ENCODE assay signal across 1 cellular context in the genomic region with DNA sequence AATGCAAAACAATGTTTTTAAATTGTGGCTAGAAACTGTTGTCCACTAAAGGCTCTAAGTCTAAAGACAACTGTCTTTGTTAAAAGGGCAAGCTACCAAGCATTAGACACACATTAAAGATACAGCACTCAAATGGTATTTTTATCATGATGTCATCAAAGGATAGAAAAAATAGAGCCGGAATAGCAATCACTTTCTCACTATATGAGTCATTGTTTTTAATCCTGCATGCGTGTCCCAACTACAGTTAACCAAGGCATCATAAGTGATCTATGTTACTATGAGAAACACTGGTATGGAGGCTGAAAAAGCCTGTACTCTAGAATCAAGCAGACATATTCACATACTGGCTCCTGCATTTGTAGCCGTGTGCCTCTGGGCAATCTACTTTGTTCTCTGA.
A peak's percentile ranks its signal among the peaks of the same experiment; 100 is the strongest.
TF ChIP-seq lines count a peak whose summit lies in the region.

No MANE protein-coding gene starts in this region.

TF ChIP-seq in HEK293, 187 proteins besides CTCF, POLR2A, EP300 and RAD21 (continued from another document and continues in another):
- TF ChIP-seq KLF9 (tag by site-specific recombination; IDR thresholded peaks at IDR 0.05; ENCODE audit: low read depth) = no peak
- no peak for TF ChIP-seq SCRT1 (tag by site-specific recombination; IDR thresholded peaks at IDR 0.05; ENCODE audit: borderline replicate concordance)
- no peak for TF ChIP-seq ZNF626 (tag by site-specific recombination; IDR thresholded peaks at IDR 0.05)
- no peak for TF ChIP-seq GLI2 (tag by site-specific recombination; IDR thresholded peaks at IDR 0.05; ENCODE audit: borderline replicate concordance, low read depth)
- TF ChIP-seq, protein P1, sequence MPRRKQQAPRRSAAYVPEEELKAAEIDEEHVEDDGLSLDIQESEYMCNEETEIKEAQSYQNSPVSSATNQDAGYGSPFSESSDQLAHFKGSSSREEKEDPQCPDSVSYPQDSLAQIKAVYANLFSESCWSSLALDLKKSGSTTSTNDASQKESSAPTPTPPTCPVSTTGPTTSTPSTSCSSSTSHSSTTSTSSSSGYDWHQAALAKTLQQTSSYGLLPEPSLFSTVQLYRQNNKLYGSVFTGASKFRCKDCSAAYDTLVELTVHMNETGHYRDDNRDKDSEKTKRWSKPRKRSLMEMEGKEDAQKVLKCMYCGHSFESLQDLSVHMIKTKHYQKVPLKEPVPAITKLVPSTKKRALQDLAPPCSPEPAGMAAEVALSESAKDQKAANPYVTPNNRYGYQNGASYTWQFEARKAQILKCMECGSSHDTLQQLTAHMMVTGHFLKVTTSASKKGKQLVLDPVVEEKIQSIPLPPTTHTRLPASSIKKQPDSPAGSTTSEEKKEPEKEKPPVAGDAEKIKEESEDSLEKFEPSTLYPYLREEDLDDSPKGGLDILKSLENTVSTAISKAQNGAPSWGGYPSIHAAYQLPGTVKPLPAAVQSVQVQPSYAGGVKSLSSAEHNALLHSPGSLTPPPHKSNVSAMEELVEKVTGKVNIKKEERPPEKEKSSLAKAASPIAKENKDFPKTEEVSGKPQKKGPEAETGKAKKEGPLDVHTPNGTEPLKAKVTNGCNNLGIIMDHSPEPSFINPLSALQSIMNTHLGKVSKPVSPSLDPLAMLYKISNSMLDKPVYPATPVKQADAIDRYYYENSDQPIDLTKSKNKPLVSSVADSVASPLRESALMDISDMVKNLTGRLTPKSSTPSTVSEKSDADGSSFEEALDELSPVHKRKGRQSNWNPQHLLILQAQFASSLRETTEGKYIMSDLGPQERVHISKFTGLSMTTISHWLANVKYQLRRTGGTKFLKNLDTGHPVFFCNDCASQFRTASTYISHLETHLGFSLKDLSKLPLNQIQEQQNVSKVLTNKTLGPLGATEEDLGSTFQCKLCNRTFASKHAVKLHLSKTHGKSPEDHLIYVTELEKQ (tag by site-specific recombination; IDR thresholded peaks at IDR 0.05; ENCODE audit: borderline replicate concordance) = peak; percentile 31; the same call in 1 of the 2 replicates
- no peak for TF ChIP-seq ZNF2 (tag by site-specific recombination; IDR thresholded peaks at IDR 0.05)
- TF ChIP-seq PRDM1 (tag by site-specific recombination; IDR thresholded peaks at IDR 0.05) = peak; percentile 50; the same call in 1 of the 2 replicates
- TF ChIP-seq ZNF146 (tag by site-specific recombination; IDR thresholded peaks at IDR 0.05) = no peak
- no peak for TF ChIP-seq ZNF157 (tag by site-specific recombination; IDR thresholded peaks at IDR 0.05)
- no peak for TF ChIP-seq SALL2 (tag by site-specific recombination; IDR thresholded peaks at IDR 0.05; ENCODE audit: borderline replicate concordance)
- TF ChIP-seq ZNF10 (tag by site-specific recombination; IDR thresholded peaks at IDR 0.05) = no peak
- TF ChIP-seq ZNF777 (tag by site-specific recombination; IDR thresholded peaks at IDR 0.05; ENCODE audit: borderline replicate concordance) = no peak
- TF ChIP-seq EGR2 (tag by site-specific recombination; IDR thresholded peaks at IDR 0.05; ENCODE audit: low read depth) = no peak
- TF ChIP-seq, protein P2, sequence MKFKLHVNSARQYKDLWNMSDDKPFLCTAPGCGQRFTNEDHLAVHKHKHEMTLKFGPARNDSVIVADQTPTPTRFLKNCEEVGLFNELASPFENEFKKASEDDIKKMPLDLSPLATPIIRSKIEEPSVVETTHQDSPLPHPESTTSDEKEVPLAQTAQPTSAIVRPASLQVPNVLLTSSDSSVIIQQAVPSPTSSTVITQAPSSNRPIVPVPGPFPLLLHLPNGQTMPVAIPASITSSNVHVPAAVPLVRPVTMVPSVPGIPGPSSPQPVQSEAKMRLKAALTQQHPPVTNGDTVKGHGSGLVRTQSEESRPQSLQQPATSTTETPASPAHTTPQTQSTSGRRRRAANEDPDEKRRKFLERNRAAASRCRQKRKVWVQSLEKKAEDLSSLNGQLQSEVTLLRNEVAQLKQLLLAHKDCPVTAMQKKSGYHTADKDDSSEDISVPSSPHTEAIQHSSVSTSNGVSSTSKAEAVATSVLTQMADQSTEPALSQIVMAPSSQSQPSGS (tag by site-specific recombination; IDR thresholded peaks at IDR 0.05; ENCODE audit: low read depth) = peak; percentile 96
- TF ChIP-seq ZNF133 (tag by site-specific recombination; IDR thresholded peaks at IDR 0.05) = no peak
- TF ChIP-seq ZNF701 (tag by site-specific recombination; IDR thresholded peaks at IDR 0.05) = no peak
- TF ChIP-seq ZNF140 (tag by site-specific recombination; IDR thresholded peaks at IDR 0.05) = peak; percentile 91; the same call in 1 of the 2 replicates
- no peak for TF ChIP-seq ZNF791 (tag by site-specific recombination; IDR thresholded peaks at IDR 0.05)
- no peak for TF ChIP-seq KLF7 (tag by site-specific recombination; IDR thresholded peaks at IDR 0.05; ENCODE audit: borderline replicate concordance)
- TF ChIP-seq, protein P3, sequence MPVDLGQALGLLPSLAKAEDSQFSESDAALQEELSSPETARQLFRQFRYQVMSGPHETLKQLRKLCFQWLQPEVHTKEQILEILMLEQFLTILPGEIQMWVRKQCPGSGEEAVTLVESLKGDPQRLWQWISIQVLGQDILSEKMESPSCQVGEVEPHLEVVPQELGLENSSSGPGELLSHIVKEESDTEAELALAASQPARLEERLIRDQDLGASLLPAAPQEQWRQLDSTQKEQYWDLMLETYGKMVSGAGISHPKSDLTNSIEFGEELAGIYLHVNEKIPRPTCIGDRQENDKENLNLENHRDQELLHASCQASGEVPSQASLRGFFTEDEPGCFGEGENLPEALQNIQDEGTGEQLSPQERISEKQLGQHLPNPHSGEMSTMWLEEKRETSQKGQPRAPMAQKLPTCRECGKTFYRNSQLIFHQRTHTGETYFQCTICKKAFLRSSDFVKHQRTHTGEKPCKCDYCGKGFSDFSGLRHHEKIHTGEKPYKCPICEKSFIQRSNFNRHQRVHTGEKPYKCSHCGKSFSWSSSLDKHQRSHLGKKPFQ (tag by site-specific recombination; IDR thresholded peaks at IDR 0.05) = no peak
- no peak; the same call in 1 of the 2 replicates for TF ChIP-seq ZNF394 (tag by site-specific recombination; IDR thresholded peaks at IDR 0.05; ENCODE audit: borderline replicate concordance)
- no peak for TF ChIP-seq ZNF169 (tag by site-specific recombination; IDR thresholded peaks at IDR 0.05)
- TF ChIP-seq, protein P4, sequence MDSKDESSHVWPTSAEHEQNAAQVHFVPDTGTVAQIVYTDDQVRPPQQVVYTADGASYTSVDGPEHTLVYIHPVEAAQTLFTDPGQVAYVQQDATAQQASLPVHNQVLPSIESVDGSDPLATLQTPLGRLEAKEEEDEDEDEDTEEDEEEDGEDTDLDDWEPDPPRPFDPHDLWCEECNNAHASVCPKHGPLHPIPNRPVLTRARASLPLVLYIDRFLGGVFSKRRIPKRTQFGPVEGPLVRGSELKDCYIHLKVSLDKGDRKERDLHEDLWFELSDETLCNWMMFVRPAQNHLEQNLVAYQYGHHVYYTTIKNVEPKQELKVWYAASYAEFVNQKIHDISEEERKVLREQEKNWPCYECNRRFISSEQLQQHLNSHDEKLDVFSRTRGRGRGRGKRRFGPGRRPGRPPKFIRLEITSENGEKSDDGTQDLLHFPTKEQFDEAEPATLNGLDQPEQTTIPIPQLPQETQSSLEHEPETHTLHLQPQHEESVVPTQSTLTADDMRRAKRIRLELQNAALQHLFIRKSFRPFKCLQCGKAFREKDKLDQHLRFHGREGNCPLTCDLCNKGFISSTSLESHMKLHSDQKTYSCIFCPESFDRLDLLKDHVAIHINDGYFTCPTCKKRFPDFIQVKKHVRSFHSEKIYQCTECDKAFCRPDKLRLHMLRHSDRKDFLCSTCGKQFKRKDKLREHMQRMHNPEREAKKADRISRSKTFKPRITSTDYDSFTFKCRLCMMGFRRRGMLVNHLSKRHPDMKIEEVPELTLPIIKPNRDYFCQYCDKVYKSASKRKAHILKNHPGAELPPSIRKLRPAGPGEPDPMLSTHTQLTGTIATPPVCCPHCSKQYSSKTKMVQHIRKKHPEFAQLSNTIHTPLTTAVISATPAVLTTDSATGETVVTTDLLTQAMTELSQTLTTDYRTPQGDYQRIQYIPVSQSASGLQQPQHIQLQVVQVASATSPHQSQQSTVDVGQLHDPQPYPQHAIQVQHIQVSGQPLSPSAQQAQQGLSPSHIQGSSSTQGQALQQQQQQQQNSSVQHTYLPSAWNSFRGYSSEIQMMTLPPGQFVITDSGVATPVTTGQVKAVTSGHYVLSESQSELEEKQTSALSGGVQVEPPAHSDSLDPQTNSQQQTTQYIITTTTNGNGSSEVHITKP (tag by site-specific recombination; IDR thresholded peaks at IDR 0.05) = peak; percentile 25; the same call in 1 of the 2 replicates
- TF ChIP-seq ZNF776 (tag by site-specific recombination; IDR thresholded peaks at IDR 0.05; ENCODE audit: borderline replicate concordance) = no peak
- TF ChIP-seq, protein P5, sequence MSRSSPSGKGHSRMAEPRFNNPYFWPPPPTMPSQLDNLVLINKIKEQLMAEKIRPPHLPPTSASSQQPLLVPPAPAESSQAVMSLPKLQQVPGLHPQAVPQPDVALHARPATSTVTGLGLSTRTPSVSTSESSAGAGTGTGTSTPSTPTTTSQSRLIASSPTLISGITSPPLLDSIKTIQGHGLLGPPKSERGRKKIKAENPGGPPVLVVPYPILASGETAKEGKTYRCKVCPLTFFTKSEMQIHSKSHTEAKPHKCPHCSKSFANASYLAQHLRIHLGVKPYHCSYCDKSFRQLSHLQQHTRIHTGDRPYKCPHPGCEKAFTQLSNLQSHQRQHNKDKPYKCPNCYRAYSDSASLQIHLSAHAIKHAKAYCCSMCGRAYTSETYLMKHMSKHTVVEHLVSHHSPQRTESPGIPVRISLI (tag by site-specific recombination; IDR thresholded peaks at IDR 0.05) = peak; percentile 92
- TF ChIP-seq ZNF549 (tag by site-specific recombination; IDR thresholded peaks at IDR 0.05) = no peak
- TF ChIP-seq ZIC2 (tag by site-specific recombination; IDR thresholded peaks at IDR 0.05) = no peak
- TF ChIP-seq, protein P6, sequence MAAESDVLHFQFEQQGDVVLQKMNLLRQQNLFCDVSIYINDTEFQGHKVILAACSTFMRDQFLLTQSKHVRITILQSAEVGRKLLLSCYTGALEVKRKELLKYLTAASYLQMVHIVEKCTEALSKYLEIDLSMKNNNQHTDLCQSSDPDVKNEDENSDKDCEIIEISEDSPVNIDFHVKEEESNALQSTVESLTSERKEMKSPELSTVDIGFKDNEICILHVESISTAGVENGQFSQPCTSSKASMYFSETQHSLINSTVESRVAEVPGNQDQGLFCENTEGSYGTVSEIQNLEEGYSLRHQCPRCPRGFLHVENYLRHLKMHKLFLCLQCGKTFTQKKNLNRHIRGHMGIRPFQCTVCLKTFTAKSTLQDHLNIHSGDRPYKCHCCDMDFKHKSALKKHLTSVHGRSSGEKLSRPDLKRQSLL (tag by site-specific recombination; IDR thresholded peaks at IDR 0.05) = no peak; the same call in 1 of the 2 replicates
- TF ChIP-seq SCRT2 (tag by site-specific recombination; IDR thresholded peaks at IDR 0.05) = no peak
- no peak for TF ChIP-seq ZFHX2 (tag by site-specific recombination; conservative IDR thresholded peaks at IDR 0.05)
- no peak for TF ChIP-seq ZNF658 (tag by site-specific recombination; IDR thresholded peaks at IDR 0.05)
- TF ChIP-seq ZFP69B (tag by site-specific recombination; IDR thresholded peaks at IDR 0.05) = peak; percentile 84
- peak; percentile 64; the same call in 1 of the 2 replicates for TF ChIP-seq KLF8 (tag by site-specific recombination; IDR thresholded peaks at IDR 0.05)
- no peak for TF ChIP-seq ZNF302 (tag by site-specific recombination; IDR thresholded peaks at IDR 0.05; ENCODE audit: low read depth)
- TF ChIP-seq, protein P7, sequence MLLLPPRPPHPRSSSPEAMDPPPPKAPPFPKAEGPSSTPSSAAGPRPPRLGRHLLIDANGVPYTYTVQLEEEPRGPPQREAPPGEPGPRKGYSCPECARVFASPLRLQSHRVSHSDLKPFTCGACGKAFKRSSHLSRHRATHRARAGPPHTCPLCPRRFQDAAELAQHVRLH (tag by site-specific recombination; IDR thresholded peaks at IDR 0.05) = no peak
- no peak for TF ChIP-seq ZSCAN30 (tag by site-specific recombination; IDR thresholded peaks at IDR 0.05)
- TF ChIP-seq FEZF1 (tag by site-specific recombination; IDR thresholded peaks at IDR 0.05) = peak; percentile 67
- no peak for TF ChIP-seq SP3 (tag by site-specific recombination; IDR thresholded peaks at IDR 0.05)
- TF ChIP-seq ZNF366 (tag by site-specific recombination; conservative IDR thresholded peaks at IDR 0.05) = peak; percentile 62
- no peak for TF ChIP-seq OVOL3 (tag by site-specific recombination; IDR thresholded peaks at IDR 0.05)
- TF ChIP-seq, protein P8, sequence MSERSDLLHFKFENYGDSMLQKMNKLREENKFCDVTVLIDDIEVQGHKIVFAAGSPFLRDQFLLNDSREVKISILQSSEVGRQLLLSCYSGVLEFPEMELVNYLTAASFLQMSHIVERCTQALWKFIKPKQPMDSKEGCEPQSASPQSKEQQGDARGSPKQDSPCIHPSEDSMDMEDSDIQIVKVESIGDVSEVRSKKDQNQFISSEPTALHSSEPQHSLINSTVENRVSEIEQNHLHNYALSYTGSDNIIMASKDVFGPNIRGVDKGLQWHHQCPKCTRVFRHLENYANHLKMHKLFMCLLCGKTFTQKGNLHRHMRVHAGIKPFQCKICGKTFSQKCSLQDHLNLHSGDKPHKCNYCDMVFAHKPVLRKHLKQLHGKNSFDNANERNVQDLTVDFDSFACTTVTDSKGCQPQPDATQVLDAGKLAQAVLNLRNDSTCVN (tag by site-specific recombination; optimal IDR thresholded peaks at IDR 0.05) = no peak
- TF ChIP-seq MYNN (tag by site-specific recombination; IDR thresholded peaks at IDR 0.05; ENCODE audit: borderline replicate concordance) = no peak
- TF ChIP-seq, protein P9, sequence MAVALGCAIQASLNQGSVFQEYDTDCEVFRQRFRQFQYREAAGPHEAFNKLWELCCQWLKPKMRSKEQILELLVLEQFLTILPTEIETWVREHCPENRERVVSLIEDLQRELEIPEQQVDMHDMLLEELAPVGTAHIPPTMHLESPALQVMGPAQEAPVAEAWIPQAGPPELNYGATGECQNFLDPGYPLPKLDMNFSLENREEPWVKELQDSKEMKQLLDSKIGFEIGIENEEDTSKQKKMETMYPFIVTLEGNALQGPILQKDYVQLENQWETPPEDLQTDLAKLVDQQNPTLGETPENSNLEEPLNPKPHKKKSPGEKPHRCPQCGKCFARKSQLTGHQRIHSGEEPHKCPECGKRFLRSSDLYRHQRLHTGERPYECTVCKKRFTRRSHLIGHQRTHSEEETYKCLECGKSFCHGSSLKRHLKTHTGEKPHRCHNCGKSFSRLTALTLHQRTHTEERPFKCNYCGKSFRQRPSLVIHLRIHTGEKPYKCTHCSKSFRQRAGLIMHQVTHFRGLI (tag by site-specific recombination; IDR thresholded peaks at IDR 0.05) = no peak
- no peak for TF ChIP-seq ZNF324 (tag by site-specific recombination; IDR thresholded peaks at IDR 0.05)
- TF ChIP-seq ZNF558 (tag by site-specific recombination; IDR thresholded peaks at IDR 0.05) = no peak
- no peak for TF ChIP-seq ZSCAN23 (tag by site-specific recombination; IDR thresholded peaks at IDR 0.05)
- no peak for TF ChIP-seq ZNF114 (tag by site-specific recombination; IDR thresholded peaks at IDR 0.05)
- no peak for TF ChIP-seq REPIN1 (tag by site-specific recombination; IDR thresholded peaks at IDR 0.05; ENCODE audit: low read depth)
- no peak for TF ChIP-seq ZNF747 (tag by site-specific recombination; IDR thresholded peaks at IDR 0.05)
